ENCODE assay signal across 14 cellular contexts in the genomic region with DNA sequence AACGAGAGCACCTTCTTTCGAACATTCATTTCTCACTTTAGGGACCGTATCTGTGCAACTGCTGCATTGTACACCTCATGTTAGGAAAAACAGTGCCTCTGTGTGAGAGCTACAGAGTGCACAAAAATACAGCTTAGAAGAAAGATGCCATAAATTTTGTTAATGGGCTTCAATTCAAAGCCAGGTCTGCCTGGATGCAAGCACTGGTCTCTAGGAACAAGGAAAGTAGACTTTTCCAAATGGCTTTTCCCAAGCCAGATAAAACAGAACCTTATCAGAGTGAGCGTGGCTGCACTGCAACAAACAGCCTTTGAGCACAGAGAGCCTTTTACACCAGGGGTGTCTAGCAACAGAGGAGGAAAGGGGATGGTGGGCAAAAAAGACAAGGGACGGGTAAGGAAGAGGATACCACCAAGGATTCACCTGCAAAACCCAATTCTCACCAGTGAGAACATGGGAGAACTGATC.
"Had no signal": no experiment of that assay in that cellular context is flagged by ENCODE, and none has a peak within 500 bp of the region (broad histone marks: within the 10 kb centered on the region; RNA-seq: fewer than 3 reads in every experiment).

No MANE protein-coding gene starts in this region.

- H3K9me3 ChIP-seq: esophagus muscularis mucosa, vagina had no signal

- H3K4me3 Mint-ChIP-seq: activated CD4-positive, alpha-beta memory T cell treated with anti-CD3 and anti-CD28 coated beads, Interleukin-2, amount 10 ng/mL, durations not matched to agents 7 days and 5 days; activated CD4-positive, alpha-beta T cell treated with anti-CD3 and anti-CD28 coated beads for 36 hours; activated naive CD8-positive, alpha-beta T cell treated with anti-CD3 and anti-CD28 coated beads, Interleukin-2, amount 50 U/mL, for 24 hours; activated T-cell treated with anti-CD3 and anti-CD28 coated beads, Interleukin-2, amount 50 U/mL, for 72 hours had no signal

- ATAC-seq: activated CD4-positive, alpha-beta T cell treated with anti-CD3 and anti-CD28 coated beads for 36 hours; activated naive CD8-positive, alpha-beta T cell treated with anti-CD3 and anti-CD28 coated beads, Interleukin-2, amount 50 U/mL, for 24 hours; activated T-cell treated with anti-CD3 and anti-CD28 coated beads, Interleukin-2, amount 50 U/mL, for 72 hours; left colon had no signal

- H2AFZ ChIP-seq: parathyroid adenoma had no signal

- H3K27ac ChIP-seq: esophagus muscularis mucosa, foreskin keratinocyte, parathyroid adenoma, vagina, VCaP had no signal

- H3K9me3 Mint-ChIP-seq: activated CD4-positive, alpha-beta memory T cell treated with anti-CD3 and anti-CD28 coated beads, Interleukin-2, amount 10 ng/mL, durations not matched to agents 7 days and 5 days; activated naive CD8-positive, alpha-beta T cell treated with anti-CD3 and anti-CD28 coated beads, Interleukin-2, amount 50 U/mL, for 24 hours; activated T-cell treated with anti-CD3 and anti-CD28 coated beads, Interleukin-2, amount 50 U/mL, for 72 hours had no signal

- H3K4me1 ChIP-seq: esophagus muscularis mucosa, parathyroid adenoma had no signal

- H3K4me3 ChIP-seq: esophagus muscularis mucosa, vagina had no signal

- H3K27me3 ChIP-seq: esophagus muscularis mucosa, foreskin keratinocyte, vagina had no signal

- H3K79me2 ChIP-seq: parathyroid adenoma had no signal

- H3K36me3 ChIP-seq: vagina had no signal

- H3K27ac Mint-ChIP-seq: activated CD4-positive, alpha-beta memory T cell treated with anti-CD3 and anti-CD28 coated beads, Interleukin-2, amount 10 ng/mL, durations not matched to agents 7 days and 5 days; activated CD4-positive, alpha-beta T cell treated with anti-CD3 and anti-CD28 coated beads for 36 hours; activated naive CD8-positive, alpha-beta T cell treated with anti-CD3 and anti-CD28 coated beads, Interleukin-2, amount 50 U/mL, for 24 hours; activated T-cell treated with anti-CD3 and anti-CD28 coated beads, Interleukin-2, amount 50 U/mL, for 72 hours had no signal

- H3K9ac ChIP-seq: parathyroid adenoma had no signal

- DNase-seq: activated CD4-positive, alpha-beta memory T cell treated with anti-CD3 and anti-CD28 coated beads, Interleukin-2, amount 10 ng/mL, durations not matched to agents 7 days and 5 days; activated CD4-positive, alpha-beta T cell treated with anti-CD3 and anti-CD28 coated beads for 36 hours; activated naive CD4-positive, alpha-beta T cell; activated naive CD8-positive, alpha-beta T cell treated with anti-CD3 and anti-CD28 coated beads, Interleukin-2, amount 50 U/mL, for 24 hours; activated T-cell treated with anti-CD3 and anti-CD28 coated beads, Interleukin-2, amount 50 U/mL, for 72 hours; dermis blood vessel endothelial cell; left colon; retina; T1000 had no signal

- H3K27me3 Mint-ChIP-seq: activated CD4-positive, alpha-beta T cell treated with anti-CD3 and anti-CD28 coated beads for 36 hours; activated naive CD8-positive, alpha-beta T cell treated with anti-CD3 and anti-CD28 coated beads, Interleukin-2, amount 50 U/mL, for 24 hours had no signal
